In the genomic region with DNA sequence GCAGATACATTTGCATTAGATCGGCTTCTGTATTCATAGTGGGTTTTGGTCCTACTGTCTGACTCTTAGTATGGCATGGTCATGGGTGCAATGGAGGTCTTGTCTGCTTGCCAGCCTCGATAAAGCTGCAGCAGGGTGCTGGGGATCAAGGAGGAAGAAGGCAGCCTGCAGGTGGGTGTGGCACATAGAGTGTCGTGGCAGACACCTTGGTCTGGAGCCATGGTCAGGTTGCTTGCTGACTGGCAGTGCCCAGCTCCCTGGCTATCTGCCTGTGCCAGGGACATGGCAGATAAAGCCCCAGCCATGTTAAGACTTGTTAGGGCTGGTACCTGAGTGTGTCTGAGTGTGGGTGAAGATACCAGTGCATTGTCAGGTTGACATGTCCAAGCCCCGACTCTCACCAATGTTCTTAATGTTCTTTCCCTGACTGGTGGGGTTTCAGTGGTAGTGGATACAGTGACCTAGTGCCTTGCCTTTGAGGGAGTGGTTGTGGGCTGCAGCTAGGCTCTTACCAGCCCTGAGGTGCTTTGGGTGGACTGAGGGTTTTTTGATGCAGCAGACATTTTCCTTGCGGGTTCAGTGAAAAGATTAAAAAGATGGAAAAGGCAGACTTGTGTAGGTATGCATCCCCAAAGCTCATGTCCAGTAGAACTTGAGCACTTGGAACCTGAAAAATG, we compare ENCODE assay signal across 8 cellular contexts. TPM values are rescaled to one million over a fixed set of nuclear protein-coding genes. Genes with fewer than 3 reads are reported as not detected.
A peak's percentile ranks its signal among the peaks of the same experiment; 100 is the strongest.
DNase-seq lines count a peak whose midpoint lies in the region; ATAC-seq and TF ChIP-seq lines count a peak whose summit lies in the region.

No MANE protein-coding gene starts in this region.

- peaks cover 23% of the 10 kb centered on the region for H3K4me1 ChIP-seq in SJSA1 (replicated peaks)
- peaks cover 0 to 24% (median 4%) of the 10 kb centered on the region in 4 donors for H3K4me1 ChIP-seq in transverse colon

- H3K27me3 ChIP-seq in SJSA1 (replicated peaks), result no peaks in the 10 kb centered on the region
- H3K27me3 ChIP-seq in transverse colon, result no peaks in the 10 kb centered on the region

- peaks cover 54% of the 10 kb centered on the region for H3K36me3 ChIP-seq in SJSA1
- no peaks in the 10 kb centered on the region for H3K36me3 ChIP-seq in transverse colon

- TF ChIP-seq EP300 in transverse colon (IDR thresholded peaks at IDR 0.05; ENCODE audit: low read depth), result no peak

- intact Hi-C loops in cardiac septum (cut with DNase I), result loop anchor here (5.0 kb wide), 1 partner anchor 34 kb away; a partner anchor contains a TSS
- intact Hi-C loops in left cardiac atrium (cut with DNase I), result loop anchor here in 1 of 2 donors (5.0 kb wide), 1 partner anchor 119 kb away; no protein-coding TSS in a partner anchor
- intact Hi-C loops in transverse colon (cut with DNase I; ENCODE audit: low total_unique reads), result loop anchor here (5.0 kb wide), 1 partner anchor 114 kb away; no protein-coding TSS in a partner anchor

- TF ChIP-seq CTCF in fibroblast of villous mesenchyme (IDR thresholded peaks at IDR 0.05; ENCODE audit: insufficient read depth, low read depth, low read length), result no peak
- TF ChIP-seq CTCF in transverse colon (IDR thresholded peaks at IDR 0.05), result no peak

- peak overlapping the region; percentile 88 for H3K4me3 ChIP-seq in SJSA1
- H3K4me3 ChIP-seq in fibroblast of villous mesenchyme (ENCODE audit: low read depth, low read length), result peak overlapping the region; percentile 88
- peak overlapping the region in 2 of 4 donors; percentile 73 to 77 for H3K4me3 ChIP-seq in transverse colon

- H3K27ac ChIP-seq in SJSA1 (no peak overlapping the region), transverse colon (peak overlapping the region in 3 of 4 donors; percentile 79 to 86 (median 84))

- no peak for TF ChIP-seq POLR2A in transverse colon (IDR thresholded peaks at IDR 0.05)

- DNase-seq in cardiac septum (ENCODE audit: low spot score), result peak; percentile 70
- DNase-seq in left cardiac atrium, result no peak
- no peak for DNase-seq in SJSA1 (ENCODE audit: low read depth in 1 of 2, low spot score in 2 of 2)
- DNase-seq in fibroblast of villous mesenchyme (ENCODE audit: low read depth), result no peak
- peak; percentile 51 for DNase-seq in transverse colon
- no peak for DNase-seq in NCI-H1048 (lab: John Stamatoyannopoulos, UW)
- DNase-seq in NCI-H1092 (lab: John Stamatoyannopoulos, UW), result no peak

- WGBS in transverse colon (ENCODE audit: low coverage in 1 of 2), 2 donors, result 53% methylated on average over 5 of the region's 5 CpGs; no CpG with 5 or more reads in 1 of the 2 donors

- in situ Hi-C loops in transverse colon (cut with MboI; ENCODE audit: low pct_ligation_motif_present in 1 of 4, low pct_unique_long_range_greater_than_20kb in 1 of 4, low sequenced_read_pairs in 3 of 4), result loop anchor here in 2 of 4 donors (10.0 kb wide), 1 partner anchor 117 kb away; no protein-coding TSS in a partner anchor

- H3K9me3 ChIP-seq in SJSA1 (replicated peaks) (0 out of 2 replicates have a peak, but pooled peaks cover 4% of the 10 kb centered on the region), transverse colon (no peaks in the 10 kb centered on the region)

- no peak for ATAC-seq in left cardiac atrium
- no peak for ATAC-seq in GM18519 (IDR thresholded peaks at IDR 0.05; ENCODE audit: low FRiP score, unreplicated experiment)

RNA-seq across cellular contexts. Expression of a gene that starts 1.8 kb away (rescaled TPM):
- 0.62 TPM for total RNA-seq in cardiac septum
- total RNA-seq in left cardiac atrium, result under 1 TPM; 0.42 to 0.65 TPM
- 71.4 and 85.6 TPM in 2 replicates for total RNA-seq in SJSA1 (2014; rRNA removed; shearing (Covaris generic))
- 7.4 and 17.7 TPM in 2 replicates for total RNA-seq in fibroblast of villous mesenchyme
- 10 to 100 TPM in 3 of 4 donors, 1 to 10 TPM in 1; 7.2 to 42.3 (median 19.6) TPM for total RNA-seq in transverse colon

RNA-seq across cellular contexts. Expression of a gene that starts 34.1 kb away (rescaled TPM):
- total RNA-seq in cardiac septum, result 11.4 TPM
- 10 to 100 TPM in 1 of 2 donors, 1 to 10 TPM in 1; 8.8 to 12.4 TPM for total RNA-seq in left cardiac atrium
- 14.8 and 18.7 TPM in 2 replicates for total RNA-seq in SJSA1 (2014; rRNA removed; shearing (Covaris generic))
- 9.7 and 12.5 TPM in 2 replicates for total RNA-seq in fibroblast of villous mesenchyme
- total RNA-seq in transverse colon, result 10 to 100 TPM; 15.5 to 75.9 (median 17.7) TPM

Comparison
In these comparisons a context has a peak if more than half of its experiments do, and no peak if none do; other contexts are left out.
1. DNase-seq: peak in cardiac septum (single experiment) and transverse colon (single experiment); none in left cardiac atrium (single experiment), SJSA1 (0 of 2), fibroblast of villous mesenchyme (single experiment), NCI-H1048 (single experiment) and NCI-H1092 (single experiment).